4 cellular contexts compared by ENCODE assay signal in the genomic region with DNA sequence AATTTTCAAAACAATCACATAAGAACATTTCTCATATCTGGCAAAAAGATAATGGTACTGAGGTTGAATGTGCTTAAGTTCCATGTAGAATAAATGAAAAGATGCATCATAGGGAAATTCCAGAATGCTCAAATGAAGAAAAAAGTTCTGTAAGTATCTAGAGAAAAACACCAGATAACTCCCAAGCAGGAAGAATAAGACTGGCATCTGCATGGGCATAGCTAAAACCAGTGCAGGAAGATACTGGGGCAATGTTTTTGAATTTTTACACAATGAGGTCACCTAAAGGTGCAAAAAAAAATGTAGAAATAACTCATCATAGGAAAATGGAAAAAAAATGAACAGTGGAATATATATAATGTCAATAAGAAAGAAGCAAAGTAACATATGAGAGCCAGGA.
"Had no signal": no experiment of that assay in that cellular context is flagged by ENCODE, and none has a peak within 500 bp of the region (broad histone marks: within the 10 kb centered on the region; RNA-seq: fewer than 3 reads in every experiment).

No MANE protein-coding gene starts in this region.

- H3K4me2 ChIP-seq: GM23338 had no signal

- DNase-seq: H9, HCEC 1CT had no signal

- ATAC-seq: GM23338, HepG2 had no signal

- H3K4me3 ChIP-seq: GM23338 had no signal

- H2AFZ ChIP-seq: GM23338 had no signal
